In the genomic region with DNA sequence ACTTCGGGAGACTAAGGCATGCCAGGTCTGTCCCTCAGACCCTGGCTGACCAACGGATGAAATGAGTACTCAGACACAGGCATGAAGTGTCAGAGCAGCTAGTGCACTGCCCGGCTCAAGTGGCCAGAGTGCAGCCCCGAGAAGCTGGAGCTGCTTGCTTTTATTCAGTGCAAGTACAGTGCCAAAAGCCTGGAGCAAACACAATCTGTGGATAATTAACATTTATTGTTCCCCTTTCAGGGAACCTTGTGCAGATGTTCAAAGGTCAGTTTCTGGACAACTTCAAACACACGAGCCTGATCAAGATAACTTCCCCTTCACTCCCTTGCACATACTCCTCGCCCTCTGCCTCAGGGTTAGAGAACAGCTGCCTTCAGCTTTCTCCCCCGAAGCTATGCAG, we compare ENCODE assay signal across 1 cellular context.
TF ChIP-seq lines count a peak whose summit lies in the region.

No MANE protein-coding gene starts in this region.

TF ChIP-seq in HepG2, 621 proteins besides CTCF, POLR2A, EP300 and RAD21 (continued from another document and continues in another):
- TF ChIP-seq, protein P1, sequence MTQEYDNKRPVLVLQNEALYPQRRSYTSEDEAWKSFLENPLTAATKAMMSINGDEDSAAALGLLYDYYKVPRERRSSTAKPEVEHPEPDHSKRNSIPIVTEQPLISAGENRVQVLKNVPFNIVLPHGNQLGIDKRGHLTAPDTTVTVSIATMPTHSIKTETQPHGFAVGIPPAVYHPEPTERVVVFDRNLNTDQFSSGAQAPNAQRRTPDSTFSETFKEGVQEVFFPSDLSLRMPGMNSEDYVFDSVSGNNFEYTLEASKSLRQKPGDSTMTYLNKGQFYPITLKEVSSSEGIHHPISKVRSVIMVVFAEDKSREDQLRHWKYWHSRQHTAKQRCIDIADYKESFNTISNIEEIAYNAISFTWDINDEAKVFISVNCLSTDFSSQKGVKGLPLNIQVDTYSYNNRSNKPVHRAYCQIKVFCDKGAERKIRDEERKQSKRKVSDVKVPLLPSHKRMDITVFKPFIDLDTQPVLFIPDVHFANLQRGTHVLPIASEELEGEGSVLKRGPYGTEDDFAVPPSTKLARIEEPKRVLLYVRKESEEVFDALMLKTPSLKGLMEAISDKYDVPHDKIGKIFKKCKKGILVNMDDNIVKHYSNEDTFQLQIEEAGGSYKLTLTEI (CRISPR knock-in tag; conservative IDR thresholded peaks at IDR 0.05): no peak
- TF ChIP-seq REPIN1 (CRISPR knock-in tag; IDR thresholded peaks at IDR 0.05; ENCODE audit: borderline replicate concordance, low read depth) (peak; percentile 50; the same call in 1 of the 2 replicates), ZNF292 (CRISPR knock-in tag; IDR thresholded peaks at IDR 0.05; ENCODE audit: borderline replicate concordance, low read depth) (peak; percentile 89; the same call in 1 of the 2 replicates), IRX3 (CRISPR knock-in tag; IDR thresholded peaks at IDR 0.05; ENCODE audit: borderline replicate concordance, low read depth) (no peak), THAP11 (CRISPR knock-in tag; IDR thresholded peaks at IDR 0.05) (peak; percentile 42; the same call in 1 of the 2 replicates), ZNF556 (CRISPR knock-in tag; IDR thresholded peaks at IDR 0.05; ENCODE audit: borderline replicate concordance) (peak; percentile 82; the same call in 1 of the 2 replicates), MIXL1 (CRISPR knock-in tag; IDR thresholded peaks at IDR 0.05) (peak; percentile 96), NFKB2 (CRISPR knock-in tag; IDR thresholded peaks at IDR 0.05; ENCODE audit: borderline replicate concordance) (0 out of 2 replicates have a peak, but pooled peaks have one; percentile 38), ELF3 (CRISPR knock-in tag; IDR thresholded peaks at IDR 0.05) (peak; percentile 78), ZNF775 (CRISPR knock-in tag; IDR thresholded peaks at IDR 0.05; ENCODE audit: borderline replicate concordance) (no peak), ZNF205 (CRISPR knock-in tag; IDR thresholded peaks at IDR 0.05) (peak; percentile 69; the same call in 1 of the 2 replicates), ZNF841 (CRISPR knock-in tag; IDR thresholded peaks at IDR 0.05; ENCODE audit: borderline replicate concordance) (no peak), ZBTB38 (CRISPR knock-in tag; IDR thresholded peaks at IDR 0.05) (0 out of 2 replicates have a peak, but pooled peaks have one; percentile 18), MAFG (CRISPR knock-in tag; IDR thresholded peaks at IDR 0.05) (no peak), MAF1 (CRISPR knock-in tag; IDR thresholded peaks at IDR 0.05; ENCODE audit: borderline replicate concordance) (no peak), KDM2A (CRISPR knock-in tag; IDR thresholded peaks at IDR 0.05; ENCODE audit: borderline replicate concordance, low read depth) (peak; percentile 55; the same call in 1 of the 2 replicates), ZNF563 (CRISPR knock-in tag; IDR thresholded peaks at IDR 0.05) (peak; percentile 64; the same call in 1 of the 2 replicates), RXRB (CRISPR knock-in tag; IDR thresholded peaks at IDR 0.05; ENCODE audit: borderline replicate concordance) (peak; percentile 61; the same call in 1 of the 2 replicates), ERF (CRISPR knock-in tag; IDR thresholded peaks at IDR 0.05) (peak; percentile 72), ZSCAN20 (CRISPR knock-in tag; IDR thresholded peaks at IDR 0.05; ENCODE audit: borderline replicate concordance) (no peak), ZMYM2 (CRISPR knock-in tag; IDR thresholded peaks at IDR 0.05) (0 out of 2 replicates have a peak, but pooled peaks have one; percentile 27), ZSCAN31 (CRISPR knock-in tag; IDR thresholded peaks at IDR 0.05; ENCODE audit: low read depth) (no peak), PHF21A (CRISPR knock-in tag; IDR thresholded peaks at IDR 0.05) (peak; percentile 66), KAT8 (CRISPR knock-in tag; IDR thresholded peaks at IDR 0.05) (peak; percentile 74)
- TF ChIP-seq, protein P2, sequence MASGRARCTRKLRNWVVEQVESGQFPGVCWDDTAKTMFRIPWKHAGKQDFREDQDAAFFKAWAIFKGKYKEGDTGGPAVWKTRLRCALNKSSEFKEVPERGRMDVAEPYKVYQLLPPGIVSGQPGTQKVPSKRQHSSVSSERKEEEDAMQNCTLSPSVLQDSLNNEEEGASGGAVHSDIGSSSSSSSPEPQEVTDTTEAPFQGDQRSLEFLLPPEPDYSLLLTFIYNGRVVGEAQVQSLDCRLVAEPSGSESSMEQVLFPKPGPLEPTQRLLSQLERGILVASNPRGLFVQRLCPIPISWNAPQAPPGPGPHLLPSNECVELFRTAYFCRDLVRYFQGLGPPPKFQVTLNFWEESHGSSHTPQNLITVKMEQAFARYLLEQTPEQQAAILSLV (CRISPR knock-in tag; IDR thresholded peaks at IDR 0.05; ENCODE audit: borderline replicate concordance): peak; percentile 52; the same call in 1 of the 2 replicates
- TF ChIP-seq, protein P3, sequence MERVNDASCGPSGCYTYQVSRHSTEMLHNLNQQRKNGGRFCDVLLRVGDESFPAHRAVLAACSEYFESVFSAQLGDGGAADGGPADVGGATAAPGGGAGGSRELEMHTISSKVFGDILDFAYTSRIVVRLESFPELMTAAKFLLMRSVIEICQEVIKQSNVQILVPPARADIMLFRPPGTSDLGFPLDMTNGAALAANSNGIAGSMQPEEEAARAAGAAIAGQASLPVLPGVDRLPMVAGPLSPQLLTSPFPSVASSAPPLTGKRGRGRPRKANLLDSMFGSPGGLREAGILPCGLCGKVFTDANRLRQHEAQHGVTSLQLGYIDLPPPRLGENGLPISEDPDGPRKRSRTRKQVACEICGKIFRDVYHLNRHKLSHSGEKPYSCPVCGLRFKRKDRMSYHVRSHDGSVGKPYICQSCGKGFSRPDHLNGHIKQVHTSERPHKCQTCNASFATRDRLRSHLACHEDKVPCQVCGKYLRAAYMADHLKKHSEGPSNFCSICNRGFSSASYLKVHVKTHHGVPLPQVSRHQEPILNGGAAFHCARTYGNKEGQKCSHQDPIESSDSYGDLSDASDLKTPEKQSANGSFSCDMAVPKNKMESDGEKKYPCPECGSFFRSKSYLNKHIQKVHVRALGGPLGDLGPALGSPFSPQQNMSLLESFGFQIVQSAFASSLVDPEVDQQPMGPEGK (CRISPR knock-in tag; IDR thresholded peaks at IDR 0.05): peak; percentile 31; the same call in 1 of the 2 replicates
- TF ChIP-seq, protein P4, sequence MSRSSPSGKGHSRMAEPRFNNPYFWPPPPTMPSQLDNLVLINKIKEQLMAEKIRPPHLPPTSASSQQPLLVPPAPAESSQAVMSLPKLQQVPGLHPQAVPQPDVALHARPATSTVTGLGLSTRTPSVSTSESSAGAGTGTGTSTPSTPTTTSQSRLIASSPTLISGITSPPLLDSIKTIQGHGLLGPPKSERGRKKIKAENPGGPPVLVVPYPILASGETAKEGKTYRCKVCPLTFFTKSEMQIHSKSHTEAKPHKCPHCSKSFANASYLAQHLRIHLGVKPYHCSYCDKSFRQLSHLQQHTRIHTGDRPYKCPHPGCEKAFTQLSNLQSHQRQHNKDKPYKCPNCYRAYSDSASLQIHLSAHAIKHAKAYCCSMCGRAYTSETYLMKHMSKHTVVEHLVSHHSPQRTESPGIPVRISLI (CRISPR knock-in tag; IDR thresholded peaks at IDR 0.05; ENCODE audit: borderline replicate concordance): peak; percentile 47
- TF ChIP-seq, protein P5, sequence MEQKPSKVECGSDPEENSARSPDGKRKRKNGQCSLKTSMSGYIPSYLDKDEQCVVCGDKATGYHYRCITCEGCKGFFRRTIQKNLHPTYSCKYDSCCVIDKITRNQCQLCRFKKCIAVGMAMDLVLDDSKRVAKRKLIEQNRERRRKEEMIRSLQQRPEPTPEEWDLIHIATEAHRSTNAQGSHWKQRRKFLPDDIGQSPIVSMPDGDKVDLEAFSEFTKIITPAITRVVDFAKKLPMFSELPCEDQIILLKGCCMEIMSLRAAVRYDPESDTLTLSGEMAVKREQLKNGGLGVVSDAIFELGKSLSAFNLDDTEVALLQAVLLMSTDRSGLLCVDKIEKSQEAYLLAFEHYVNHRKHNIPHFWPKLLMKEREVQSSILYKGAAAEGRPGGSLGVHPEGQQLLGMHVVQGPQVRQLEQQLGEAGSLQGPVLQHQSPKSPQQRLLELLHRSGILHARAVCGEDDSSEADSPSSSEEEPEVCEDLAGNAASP (CRISPR knock-in tag; IDR thresholded peaks at IDR 0.05; ENCODE audit: borderline replicate concordance): no peak
- TF ChIP-seq, protein P6, sequence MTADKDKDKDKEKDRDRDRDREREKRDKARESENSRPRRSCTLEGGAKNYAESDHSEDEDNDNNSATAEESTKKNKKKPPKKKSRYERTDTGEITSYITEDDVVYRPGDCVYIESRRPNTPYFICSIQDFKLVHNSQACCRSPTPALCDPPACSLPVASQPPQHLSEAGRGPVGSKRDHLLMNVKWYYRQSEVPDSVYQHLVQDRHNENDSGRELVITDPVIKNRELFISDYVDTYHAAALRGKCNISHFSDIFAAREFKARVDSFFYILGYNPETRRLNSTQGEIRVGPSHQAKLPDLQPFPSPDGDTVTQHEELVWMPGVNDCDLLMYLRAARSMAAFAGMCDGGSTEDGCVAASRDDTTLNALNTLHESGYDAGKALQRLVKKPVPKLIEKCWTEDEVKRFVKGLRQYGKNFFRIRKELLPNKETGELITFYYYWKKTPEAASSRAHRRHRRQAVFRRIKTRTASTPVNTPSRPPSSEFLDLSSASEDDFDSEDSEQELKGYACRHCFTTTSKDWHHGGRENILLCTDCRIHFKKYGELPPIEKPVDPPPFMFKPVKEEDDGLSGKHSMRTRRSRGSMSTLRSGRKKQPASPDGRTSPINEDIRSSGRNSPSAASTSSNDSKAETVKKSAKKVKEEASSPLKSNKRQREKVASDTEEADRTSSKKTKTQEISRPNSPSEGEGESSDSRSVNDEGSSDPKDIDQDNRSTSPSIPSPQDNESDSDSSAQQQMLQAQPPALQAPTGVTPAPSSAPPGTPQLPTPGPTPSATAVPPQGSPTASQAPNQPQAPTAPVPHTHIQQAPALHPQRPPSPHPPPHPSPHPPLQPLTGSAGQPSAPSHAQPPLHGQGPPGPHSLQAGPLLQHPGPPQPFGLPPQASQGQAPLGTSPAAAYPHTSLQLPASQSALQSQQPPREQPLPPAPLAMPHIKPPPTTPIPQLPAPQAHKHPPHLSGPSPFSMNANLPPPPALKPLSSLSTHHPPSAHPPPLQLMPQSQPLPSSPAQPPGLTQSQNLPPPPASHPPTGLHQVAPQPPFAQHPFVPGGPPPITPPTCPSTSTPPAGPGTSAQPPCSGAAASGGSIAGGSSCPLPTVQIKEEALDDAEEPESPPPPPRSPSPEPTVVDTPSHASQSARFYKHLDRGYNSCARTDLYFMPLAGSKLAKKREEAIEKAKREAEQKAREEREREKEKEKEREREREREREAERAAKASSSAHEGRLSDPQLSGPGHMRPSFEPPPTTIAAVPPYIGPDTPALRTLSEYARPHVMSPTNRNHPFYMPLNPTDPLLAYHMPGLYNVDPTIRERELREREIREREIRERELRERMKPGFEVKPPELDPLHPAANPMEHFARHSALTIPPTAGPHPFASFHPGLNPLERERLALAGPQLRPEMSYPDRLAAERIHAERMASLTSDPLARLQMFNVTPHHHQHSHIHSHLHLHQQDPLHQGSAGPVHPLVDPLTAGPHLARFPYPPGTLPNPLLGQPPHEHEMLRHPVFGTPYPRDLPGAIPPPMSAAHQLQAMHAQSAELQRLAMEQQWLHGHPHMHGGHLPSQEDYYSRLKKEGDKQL (CRISPR knock-in tag; IDR thresholded peaks at IDR 0.05; ENCODE audit: low read depth): 0 out of 2 replicates have a peak, but pooled peaks have one; percentile 61
- TF ChIP-seq, protein P7, sequence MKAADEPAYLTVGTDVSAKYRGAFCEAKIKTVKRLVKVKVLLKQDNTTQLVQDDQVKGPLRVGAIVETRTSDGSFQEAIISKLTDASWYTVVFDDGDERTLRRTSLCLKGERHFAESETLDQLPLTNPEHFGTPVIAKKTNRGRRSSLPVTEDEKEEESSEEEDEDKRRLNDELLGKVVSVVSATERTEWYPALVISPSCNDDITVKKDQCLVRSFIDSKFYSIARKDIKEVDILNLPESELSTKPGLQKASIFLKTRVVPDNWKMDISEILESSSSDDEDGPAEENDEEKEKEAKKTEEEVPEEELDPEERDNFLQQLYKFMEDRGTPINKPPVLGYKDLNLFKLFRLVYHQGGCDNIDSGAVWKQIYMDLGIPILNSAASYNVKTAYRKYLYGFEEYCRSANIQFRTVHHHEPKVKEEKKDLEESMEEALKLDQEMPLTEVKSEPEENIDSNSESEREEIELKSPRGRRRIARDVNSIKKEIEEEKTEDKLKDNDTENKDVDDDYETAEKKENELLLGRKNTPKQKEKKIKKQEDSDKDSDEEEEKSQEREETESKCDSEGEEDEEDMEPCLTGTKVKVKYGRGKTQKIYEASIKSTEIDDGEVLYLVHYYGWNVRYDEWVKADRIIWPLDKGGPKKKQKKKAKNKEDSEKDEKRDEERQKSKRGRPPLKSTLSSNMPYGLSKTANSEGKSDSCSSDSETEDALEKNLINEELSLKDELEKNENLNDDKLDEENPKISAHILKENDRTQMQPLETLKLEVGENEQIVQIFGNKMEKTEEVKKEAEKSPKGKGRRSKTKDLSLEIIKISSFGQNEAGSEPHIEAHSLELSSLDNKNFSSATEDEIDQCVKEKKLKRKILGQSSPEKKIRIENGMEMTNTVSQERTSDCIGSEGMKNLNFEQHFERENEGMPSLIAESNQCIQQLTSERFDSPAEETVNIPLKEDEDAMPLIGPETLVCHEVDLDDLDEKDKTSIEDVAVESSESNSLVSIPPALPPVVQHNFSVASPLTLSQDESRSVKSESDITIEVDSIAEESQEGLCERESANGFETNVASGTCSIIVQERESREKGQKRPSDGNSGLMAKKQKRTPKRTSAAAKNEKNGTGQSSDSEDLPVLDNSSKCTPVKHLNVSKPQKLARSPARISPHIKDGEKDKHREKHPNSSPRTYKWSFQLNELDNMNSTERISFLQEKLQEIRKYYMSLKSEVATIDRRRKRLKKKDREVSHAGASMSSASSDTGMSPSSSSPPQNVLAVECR (CRISPR knock-in tag; IDR thresholded peaks at IDR 0.05; ENCODE audit: borderline replicate concordance): peak; percentile 66; the same call in 1 of the 2 replicates
- TF ChIP-seq, protein P8, sequence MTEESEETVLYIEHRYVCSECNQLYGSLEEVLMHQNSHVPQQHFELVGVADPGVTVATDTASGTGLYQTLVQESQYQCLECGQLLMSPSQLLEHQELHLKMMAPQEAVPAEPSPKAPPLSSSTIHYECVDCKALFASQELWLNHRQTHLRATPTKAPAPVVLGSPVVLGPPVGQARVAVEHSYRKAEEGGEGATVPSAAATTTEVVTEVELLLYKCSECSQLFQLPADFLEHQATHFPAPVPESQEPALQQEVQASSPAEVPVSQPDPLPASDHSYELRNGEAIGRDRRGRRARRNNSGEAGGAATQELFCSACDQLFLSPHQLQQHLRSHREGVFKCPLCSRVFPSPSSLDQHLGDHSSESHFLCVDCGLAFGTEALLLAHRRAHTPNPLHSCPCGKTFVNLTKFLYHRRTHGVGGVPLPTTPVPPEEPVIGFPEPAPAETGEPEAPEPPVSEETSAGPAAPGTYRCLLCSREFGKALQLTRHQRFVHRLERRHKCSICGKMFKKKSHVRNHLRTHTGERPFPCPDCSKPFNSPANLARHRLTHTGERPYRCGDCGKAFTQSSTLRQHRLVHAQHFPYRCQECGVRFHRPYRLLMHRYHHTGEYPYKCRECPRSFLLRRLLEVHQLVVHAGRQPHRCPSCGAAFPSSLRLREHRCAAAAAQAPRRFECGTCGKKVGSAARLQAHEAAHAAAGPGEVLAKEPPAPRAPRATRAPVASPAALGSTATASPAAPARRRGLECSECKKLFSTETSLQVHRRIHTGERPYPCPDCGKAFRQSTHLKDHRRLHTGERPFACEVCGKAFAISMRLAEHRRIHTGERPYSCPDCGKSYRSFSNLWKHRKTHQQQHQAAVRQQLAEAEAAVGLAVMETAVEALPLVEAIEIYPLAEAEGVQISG (CRISPR knock-in tag; IDR thresholded peaks at IDR 0.05): peak; percentile 79
- TF ChIP-seq, protein P9, sequence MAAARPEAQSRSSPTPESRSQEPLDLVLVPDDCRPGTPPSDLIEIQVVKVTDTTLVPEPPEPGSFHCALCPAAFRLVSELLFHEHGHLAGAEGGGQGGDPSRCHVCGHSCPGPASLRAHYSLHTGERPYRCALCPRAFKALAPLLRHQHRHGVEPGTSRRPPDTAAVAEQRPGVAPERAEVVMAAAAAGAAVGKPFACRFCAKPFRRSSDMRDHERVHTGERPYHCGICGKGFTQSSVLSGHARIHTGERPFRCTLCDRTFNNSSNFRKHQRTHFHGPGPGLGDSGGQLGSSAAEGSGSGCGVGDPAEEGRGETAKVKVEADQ (CRISPR knock-in tag; IDR thresholded peaks at IDR 0.05; ENCODE audit: borderline replicate concordance): peak; percentile 21; the same call in 1 of the 2 replicates
